In genomic region chr22:38016182-38017078, GRCh38 we compare ENCODE assay signal across 1 cellular context.
TF ChIP-seq lines count a peak whose summit lies in the region.

No MANE protein-coding gene starts in this region.

TF ChIP-seq in GM23338, 12 proteins besides CTCF, POLR2A, EP300 and RAD21 (continued from another document):
- no peak for TF ChIP-seq ZNF462 (CRISPR knock-in tag; IDR thresholded peaks at IDR 0.05)
- TF ChIP-seq JUNB (IDR thresholded peaks at IDR 0.05; ENCODE audit: unreplicated experiment) = no peak
- no peak for TF ChIP-seq NANOG (IDR thresholded peaks at IDR 0.05; ENCODE audit: borderline replicate concordance)
- no peak for TF ChIP-seq EZH2phosphoT487 (IDR thresholded peaks at IDR 0.05; ENCODE audit: unreplicated experiment)
- TF ChIP-seq POLR2AphosphoS5 (IDR thresholded peaks at IDR 0.05; ENCODE audit: low read depth) = no peak
- TF ChIP-seq ZNF114 (CRISPR knock-in tag; IDR thresholded peaks at IDR 0.05) = no peak
